11 cellular contexts compared by ENCODE assay signal in genomic region chr20:4195499-4195898, GRCh38. TPM values are rescaled to one million over a fixed set of nuclear protein-coding genes. Genes with fewer than 3 reads are reported as not detected.
DNase-seq lines count a peak whose midpoint lies in the region; ATAC-seq and TF ChIP-seq lines count a peak whose summit lies in the region.
"Had no signal": no experiment of that assay in that cellular context is flagged by ENCODE, and none has a peak within 500 bp of the region (broad histone marks: within the 10 kb centered on the region; RNA-seq: fewer than 3 reads in every experiment).

No MANE protein-coding gene starts in this region.

- H3K36me3 Mint-ChIP-seq in chondrocyte (ENCODE audit: low read depth) = no peaks in the 10 kb centered on the region
- H3K36me3 Mint-ChIP-seq in immature natural killer cell = no peaks in the 10 kb centered on the region
- H3K36me3 Mint-ChIP-seq: activated naive CD4-positive, alpha-beta T cell treated with anti-CD3 and anti-CD28 coated beads, Interleukin-2, amount 50 U/mL, for 72 hours had no signal

- no peak overlapping the region for H3K27ac ChIP-seq in right lobe of liver

- no peak overlapping the region for H3K27ac Mint-ChIP-seq in chondrocyte (ENCODE audit: unreplicated experiment)
- no peak overlapping the region for H3K27ac Mint-ChIP-seq in immature natural killer cell
- H3K27ac Mint-ChIP-seq: activated naive CD4-positive, alpha-beta T cell treated with anti-CD3 and anti-CD28 coated beads, Interleukin-2, amount 50 U/mL, for 72 hours had no signal

- TF ChIP-seq CTCF in AG09319 (IDR thresholded peaks at IDR 0.05; ENCODE audit: low read depth, low read length) (peak; percentile 61), chondrocyte (IDR thresholded peaks at IDR 0.05) (peak; percentile 77), right lobe of liver (IDR thresholded peaks at IDR 0.05) (peak; percentile 27 to 48 (median 40))

- DNase-seq in AG09319 (ENCODE audit: extremely low read depth, low read depth) = no peak
- DNase-seq in HuH-7 (ENCODE audit: low spot score) = peak; percentile 84
- DNase-seq in chondrocyte (ENCODE audit: low spot score) = peak; percentile 61
- DNase-seq in right lobe of liver = no peak
- no peak for DNase-seq in effector CD4-positive, alpha-beta T cell
- DNase-seq in immature natural killer cell = no peak
- DNase-seq: stimulated activated CD4-positive, alpha-beta T cell treated with anti-CD3 and anti-CD28 coated beads, Interleukin-1b, Interleukin-23, amount 100 ng/mL, for 48 hours had no signal

- no peaks in the 10 kb centered on the region for H3K9me3 ChIP-seq in right lobe of liver

- H3K4me1 ChIP-seq in right lobe of liver = no peaks in the 10 kb centered on the region

- H3K27me3 Mint-ChIP-seq in chondrocyte (ENCODE audit: low read depth) (no peaks in the 10 kb centered on the region), immature natural killer cell (ENCODE audit: low read depth in 3 of 3) (peaks cover 2 to 16% (median 7%) of the 10 kb centered on the region in 3 donors)

- no peak overlapping the region for H3K4me3 ChIP-seq in right lobe of liver

- no peak overlapping the region for H3K4me3 Mint-ChIP-seq in chondrocyte (ENCODE audit: unreplicated experiment)
- H3K4me3 Mint-ChIP-seq in immature natural killer cell = no peak overlapping the region

- H3K36me3 ChIP-seq in right lobe of liver = no peaks in the 10 kb centered on the region

- no peaks in the 10 kb centered on the region for H3K4me1 Mint-ChIP-seq in chondrocyte (ENCODE audit: low read depth)
- no peaks in the 10 kb centered on the region for H3K4me1 Mint-ChIP-seq in immature natural killer cell

- H3K9me3 Mint-ChIP-seq in chondrocyte (ENCODE audit: low read depth) (no peaks in the 10 kb centered on the region), immature natural killer cell (no peaks in the 10 kb centered on the region)
- H3K9me3 Mint-ChIP-seq: activated naive CD4-positive, alpha-beta T cell treated with anti-CD3 and anti-CD28 coated beads, Interleukin-2, amount 50 U/mL, for 72 hours had no signal

- 34% methylated on average over 7 of the region's 7 CpGs for WGBS in right lobe of liver (ENCODE audit: insufficient coverage, low coverage, low lambda C conversion rate, missing lambda C conversion rate)

- intact Hi-C loops in right lobe of liver (cut with DNase I) = no loop called here

- no peak for TF ChIP-seq POLR2A in right lobe of liver (IDR thresholded peaks at IDR 0.05)

- peak; percentile 41 to 60 (median 52) for ATAC-seq in right lobe of liver
- ATAC-seq in HG03342 (IDR thresholded peaks at IDR 0.05; ENCODE audit: unreplicated experiment) = no peak
- ATAC-seq in HG03196 (IDR thresholded peaks at IDR 0.05; ENCODE audit: unreplicated experiment) = no peak
- ATAC-seq: activated naive CD4-positive, alpha-beta T cell treated with anti-CD3 and anti-CD28 coated beads, Interleukin-2, amount 50 U/mL, for 72 hours had no signal

- no peaks in the 10 kb centered on the region for H3K27me3 ChIP-seq in right lobe of liver

RNA-seq across cellular contexts. Expression of gene SMOX, which starts 46.9 kb away (rescaled TPM):
- total RNA-seq in chondrocyte = 5.9 to 17.2 TPM (median 16.2 TPM) in 3 replicates
- total RNA-seq in right lobe of liver = 10 to 100 TPM in 1 of 6 experiments, 1 to 10 TPM in 4, under 1 TPM in 1; 0.95 to 11.7 (median 4.3) TPM
- 1 to 10 TPM in 2 of 3 donors, not detected in 1; 1.5 to 2.7 TPM for polyA plus RNA-seq in immature natural killer cell

RNA-seq across cellular contexts. Expression of gene ADRA1D, which starts 53.6 kb away (rescaled TPM):
- total RNA-seq in chondrocyte = not detected in 3 replicates
- under 1 TPM in 1 of 6 experiments, not detected in 5; 0.18 TPM for total RNA-seq in right lobe of liver
- not detected for polyA plus RNA-seq in immature natural killer cell
- total RNA-seq: activated naive CD4-positive, alpha-beta T cell treated with anti-CD3 and anti-CD28 coated beads, Interleukin-2, amount 50 U/mL, for 72 hours; T-helper 1 cell treated with Interleukin-12 subunit alpha and Interleukin-12 subunit beta and Interleukin-4 antibody, amounts not matched to agents 30 ng/mL and 1 ng/mL, for 36 hours had no signal

Comparison
In these comparisons a context has a peak if more than half of its experiments do, and no peak if none do; other contexts are left out.
1. DNase-seq: peak in HuH-7 (single experiment) and chondrocyte (single experiment); none in AG09319 (single experiment), right lobe of liver (0 of 3), effector CD4-positive, alpha-beta T cell (single experiment) and immature natural killer cell (0 of 3).
2. ATAC-seq: peak in right lobe of liver (4 of 4); none in HG03342 (single experiment) and HG03196 (single experiment).
3. Peak in every context shown above with its lines, with median percentiles within 50 percentile points of each other: CTCF ChIP-seq.